Comparison of ENCODE assay signal across 1 cellular context in genomic region chr12:80017261-80017870, GRCh38.
TF ChIP-seq lines count a peak whose summit lies in the region.

No MANE protein-coding gene starts in this region.

TF ChIP-seq in GM23338, 12 proteins besides CTCF, POLR2A, EP300 and RAD21:
- TF ChIP-seq EZH2phosphoT487 (IDR thresholded peaks at IDR 0.05; ENCODE audit: unreplicated experiment) (no peak), EZH2 (IDR thresholded peaks at IDR 0.05; ENCODE audit: low read depth, unreplicated experiment) (no peak), CREB1 (CRISPR knock-in tag; IDR thresholded peaks at IDR 0.05; ENCODE audit: low read depth) (no peak), STAT1 (IDR thresholded peaks at IDR 0.05; ENCODE audit: unreplicated experiment) (no peak), ZNF114 (CRISPR knock-in tag; IDR thresholded peaks at IDR 0.05) (no peak), ETS1 (IDR thresholded peaks at IDR 0.05) (no peak)
TF ChIP-seq in GM23338: peak in this region for 0.
